In the genomic region with DNA sequence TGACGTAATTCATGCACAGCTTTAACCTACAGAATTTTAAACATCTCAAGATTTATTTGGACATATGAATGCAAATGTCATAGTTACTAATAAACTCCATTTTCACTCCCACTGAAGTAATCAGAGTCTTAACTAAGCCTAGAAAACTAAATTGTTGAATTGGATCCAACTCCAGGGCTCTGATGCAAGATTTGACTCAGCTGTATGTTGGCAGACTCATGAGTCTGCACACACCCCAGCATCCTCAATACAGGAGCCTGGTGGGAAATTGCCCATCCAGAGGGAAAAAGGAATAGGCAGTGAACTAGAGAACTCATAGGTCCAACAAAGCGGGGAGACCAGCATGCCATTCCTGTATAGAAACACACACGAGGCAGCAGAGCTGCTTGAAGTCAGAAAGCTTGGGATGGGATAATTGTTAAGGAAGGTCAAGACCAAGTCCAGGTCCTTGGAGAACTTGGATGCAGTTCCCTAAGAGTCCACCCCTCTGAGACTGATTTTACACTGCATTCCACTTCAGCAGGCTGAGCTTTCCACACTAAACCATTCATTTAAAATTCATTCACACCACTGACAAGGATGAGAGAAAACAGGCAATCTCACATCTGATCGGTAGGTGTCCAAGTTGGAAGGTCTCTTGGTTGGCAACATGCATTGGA, we compare ENCODE assay signal across 15 cellular contexts. TPM values are rescaled to one million over a fixed set of nuclear protein-coding genes. Genes with fewer than 3 reads are reported as not detected.
DNase-seq lines count a peak whose midpoint lies in the region; ATAC-seq, FAIRE-seq and TF ChIP-seq lines count a peak whose summit lies in the region.
"Had no signal": no experiment of that assay in that cellular context is flagged by ENCODE, and none has a peak within 500 bp of the region (broad histone marks: within the 10 kb centered on the region; RNA-seq: fewer than 3 reads in every experiment).

No MANE protein-coding gene starts in this region.

- H3K9me2 ChIP-seq in MM.1S (replicated peaks; ENCODE audit: insufficient read depth, low read length): no peaks in the 10 kb centered on the region

- ATAC-seq in right lobe of liver (peak in 3 of 4 donors; percentile 43 to 87 (median 56)), HepG2 (no peak), left lobe of liver (peak; percentile 30), aorta (ENCODE audit: low FRiP score) (peak; percentile 79), HG03521 (IDR thresholded peaks at IDR 0.05; ENCODE audit: unreplicated experiment) (no peak)
- ATAC-seq: activated CD8-positive, alpha-beta T cell treated with anti-CD3 and anti-CD28 coated beads, Interleukin-2, amount 10 ng/mL, durations not matched to agents 7 days and 5 days had no signal

- intact Hi-C loops in right lobe of liver (cut with DNase I) (no loop called here), HepG2 (cut with micrococcal nuclease; ENCODE audit: unreplicated experiment) (no loop called here), aorta (cut with DNase I) (no loop called here)

- FAIRE-seq in HepG2 (lab: Jason Lieb, UNC): no peak
- FAIRE-seq in bronchial epithelial cell (lab: Jason Lieb, UNC): no peak
- FAIRE-seq: colon had no signal

- H3K9me3 ChIP-seq in right lobe of liver (no peaks in the 10 kb centered on the region), HepG2 (ENCODE audit: low read length) (no peaks in the 10 kb centered on the region), aorta (ENCODE audit: control insufficient read depth, low read length) (no peaks in the 10 kb centered on the region), MM.1S (replicated peaks; ENCODE audit: insufficient read depth, low read length) (no peaks in the 10 kb centered on the region)

- no peak for TF ChIP-seq RAD21 in HepG2 (CRISPR knock-in tag; IDR thresholded peaks at IDR 0.05)

- no peak for DNase-seq in right lobe of liver
- DNase-seq in HepG2 (ENCODE audit: low spot score): no peak
- peak; percentile 78 for DNase-seq in bronchial epithelial cell (ENCODE audit: low read depth)
- no peak for DNase-seq in left lobe of liver (ENCODE audit: low spot score)
- no peak for DNase-seq in aorta
- no peak for DNase-seq in ureter (ENCODE audit: low spot score)
- no peak for DNase-seq in MM.1S
- DNase-seq: ACHN; activated CD8-positive, alpha-beta T cell treated with anti-CD3 and anti-CD28 coated beads, Interleukin-2, amount 10 ng/mL, durations not matched to agents 7 days and 5 days; activated gamma-delta T cell; kidney glomerular epithelial cell; NCI-H345; T-helper 9 cell had no signal

- TF ChIP-seq POLR2A in right lobe of liver (IDR thresholded peaks at IDR 0.05) (no peak), HepG2 (IDR thresholded peaks at IDR 0.05; ENCODE audit: insufficient read depth in 1 of 2, low read depth in 2 of 2, low read length in 2 of 2) (no peak)

- TF ChIP-seq EP300 in HepG2 (IDR thresholded peaks at IDR 0.05; ENCODE audit: low read depth in 2 of 2, low read length in 2 of 2): no peak
- no peak for TF ChIP-seq EP300 in HepG2 (CRISPR knock-in tag; IDR thresholded peaks at IDR 0.05; ENCODE audit: borderline replicate concordance)

- CTCF ChIA-PET in HepG2 (lab: Yijun Ruan, JAX; ENCODE audit: low intra/inter-chr PET ratio, low total read pairs): no interaction called here

- H3K36me3 ChIP-seq in right lobe of liver: no peaks in the 10 kb centered on the region
- no peaks in the 10 kb centered on the region for H3K36me3 ChIP-seq in HepG2 (replicated peaks in 1 of 2; ENCODE audit: control insufficient read depth in 1 of 2, insufficient read depth in 2 of 2, low read length in 2 of 2)
- no peaks in the 10 kb centered on the region for H3K36me3 ChIP-seq in bronchial epithelial cell (ENCODE audit: control insufficient read depth, insufficient read depth, low read length)
- peaks cover 0 to 3% of the 10 kb centered on the region in 2 donors for H3K36me3 ChIP-seq in aorta (ENCODE audit: control insufficient read depth in 1 of 2, insufficient read depth in 2 of 2, low read length in 1 of 2)
- H3K36me3 ChIP-seq in MM.1S (replicated peaks; ENCODE audit: insufficient read depth, low read length): no peaks in the 10 kb centered on the region; the same call in 1 of the 2 replicates

- H4K20me1 ChIP-seq in HepG2 (ENCODE audit: insufficient read depth, low read length) (no peaks in the 10 kb centered on the region), MM.1S (ENCODE audit: insufficient read depth, low read length) (no peaks in the 10 kb centered on the region)

- no peak overlapping the region for H3K4me3 ChIP-seq in right lobe of liver
- no peak overlapping the region for H3K4me3 ChIP-seq in HepG2 (replicated peaks in 1 of 3; ENCODE audit: insufficient read depth in 1 of 3, low read depth in 2 of 3, low read length in 3 of 3)
- H3K4me3 ChIP-seq in bronchial epithelial cell (ENCODE audit: low read depth, low read length): no peak overlapping the region
- H3K4me3 ChIP-seq in aorta (ENCODE audit: low read length in 2 of 2): no peak overlapping the region
- H3K4me3 ChIP-seq in MM.1S (ENCODE audit: low read length): no peak overlapping the region

- H3K4me2 ChIP-seq in HepG2 (ENCODE audit: low read depth, low read length) (no peak overlapping the region), MM.1S (ENCODE audit: low read depth, low read length) (no peak overlapping the region)

- no peaks in the 10 kb centered on the region for H3K79me2 ChIP-seq in HepG2 (ENCODE audit: insufficient read depth, low read length)
- peaks cover 38% of the 10 kb centered on the region for H3K79me2 ChIP-seq in MM.1S (ENCODE audit: low read length)

- no peaks in the 10 kb centered on the region for H3K27me3 ChIP-seq in right lobe of liver
- H3K27me3 ChIP-seq in HepG2 (ENCODE audit: control insufficient read depth in 1 of 2, insufficient read depth in 2 of 2, low read length in 2 of 2): no peaks in the 10 kb centered on the region
- no peaks in the 10 kb centered on the region for H3K27me3 ChIP-seq in bronchial epithelial cell (ENCODE audit: control insufficient read depth, insufficient read depth, low read length)
- H3K27me3 ChIP-seq in aorta (ENCODE audit: control insufficient read depth in 1 of 2, insufficient read depth in 2 of 2, low read length in 1 of 2): no peaks in the 10 kb centered on the region
- H3K27me3 ChIP-seq in MM.1S (replicated peaks; ENCODE audit: insufficient read depth, low read length): no peaks in the 10 kb centered on the region

- in situ Hi-C loops in HepG2 (cut with HindIII; ENCODE audit: extremely low pct_ligation_motif_present, low pct_unique_long_range_greater_than_20kb): no loop called here

- no TSS peak for BruUV-seq in HepG2 (replicated peaks; lab: Mats Ljungman, UMichigan)

- TF ChIP-seq CTCF in right lobe of liver (IDR thresholded peaks at IDR 0.05): no peak
- no peak for TF ChIP-seq CTCF in HepG2 (CRISPR knock-in tag; IDR thresholded peaks at IDR 0.05)
- no peak for TF ChIP-seq CTCF in bronchial epithelial cell (IDR thresholded peaks at IDR 0.05; ENCODE audit: insufficient read depth, low read length, severe bottlenecking)
- no peak for TF ChIP-seq CTCF in MM.1S (IDR thresholded peaks at IDR 0.05; ENCODE audit: low read length)

- no peaks in the 10 kb centered on the region for H3F3A ChIP-seq in MM.1S (ENCODE audit: insufficient read depth, low read length)

- H3K9ac ChIP-seq in HepG2 (ENCODE audit: insufficient read depth, low read depth, low read length): no peak overlapping the region
- H3K9ac ChIP-seq in MM.1S (ENCODE audit: low read length): no peak overlapping the region

- 89% methylated on average over 4 of the region's 4 CpGs for WGBS in right lobe of liver (ENCODE audit: insufficient coverage, low coverage, low lambda C conversion rate, missing lambda C conversion rate)
- 18% methylated on average over 4 of the region's 4 CpGs for WGBS in HepG2 (ENCODE audit: low lambda C conversion rate)
- whole genome bisulfite sequencing in aorta, 2 donors: 70 to 72% methylated on average over 4 of the region's 4 CpGs

- H3K27ac ChIP-seq in right lobe of liver (no peak overlapping the region), HepG2 (ENCODE audit: extremely low read length, insufficient read depth, low read length) (no peak overlapping the region), aorta (ENCODE audit: low read depth in 1 of 2, low read length in 2 of 2) (no peak overlapping the region), MM.1S (ENCODE audit: low read length) (no peak overlapping the region)

- POLR2A ChIA-PET in HepG2 (lab: Yijun Ruan, JAX): no interaction called here

- H3K4me1 ChIP-seq in right lobe of liver: no peaks in the 10 kb centered on the region
- no peaks in the 10 kb centered on the region for H3K4me1 ChIP-seq in HepG2 (ENCODE audit: insufficient read depth, low read length)
- peaks cover 0 to 3% of the 10 kb centered on the region in 2 donors for H3K4me1 ChIP-seq in aorta (ENCODE audit: control insufficient read depth in 1 of 2, insufficient read depth in 2 of 2, low read length in 2 of 2)
- H3K4me1 ChIP-seq in MM.1S (ENCODE audit: low read length): no peaks in the 10 kb centered on the region

- H2AFZ ChIP-seq in HepG2 (ENCODE audit: low read length): no peak overlapping the region
- H2AFZ ChIP-seq in MM.1S (ENCODE audit: low read length): no peak overlapping the region

RNA-seq across cellular contexts. Expression of gene TMTC1, which starts 14.5 kb away (rescaled TPM):
- total RNA-seq in right lobe of liver (1 to 10 TPM; 3.0 to 4.2 (median 3.5) TPM), HepG2 (2016; rRNA removed; fragmentation: Illumina TruSeq; extraction: Trizol) (1.4 and 1.8 TPM in 2 replicates), bronchial epithelial cell (4.5 and 9.1 TPM in 2 replicates), left lobe of liver (5.4 TPM), aorta (10 to 100 TPM; 69.4 to 84.6 TPM), ureter (48.3 TPM)
- total RNA-seq in HepG2 (2016; cell fraction: cytosol; rRNA removed; fragmentation: Illumina TruSeq; extraction: Trizol; ENCODE audit: low read depth): 0.35 and 0.71 TPM in 2 replicates
- total RNA-seq in HepG2 (2016; cell fraction: insoluble cytoplasmic fraction; rRNA removed; fragmentation: Illumina TruSeq; extraction: Trizol): 1.6 and 1.8 TPM in 2 replicates
- 1.00 and 1.1 TPM in 2 replicates for total RNA-seq in HepG2 (2016; cell fraction: membrane; rRNA removed; fragmentation: Illumina TruSeq; extraction: Trizol)
- total RNA-seq in HepG2 (2016; cell fraction: nucleus; rRNA removed; fragmentation: Illumina TruSeq; extraction: Trizol): 2.6 and 2.8 TPM in 2 replicates
- polyA plus RNA-seq in HepG2 (2011; rRNA removed) (0.69 and 1.1 TPM in 2 replicates), aorta (10 to 100 TPM; 12.8 to 23.9 TPM)
- 0.44 and 0.50 TPM in 2 replicates for polyA plus RNA-seq in HepG2 (2011; cell fraction: cytosol; rRNA removed)
- 0.23 and 0.31 TPM in 2 replicates for polyA plus RNA-seq in HepG2 (2011; cell fraction: nucleus; rRNA removed)
- polyA plus RNA-seq in HepG2 (2012): 0.42 and 0.63 TPM in 2 replicates
- 0.24 and 0.34 TPM in 2 replicates for polyA plus RNA-seq in HepG2 (2016; cell fraction: cytosol; fragmentation: Illumina TruSeq; extraction: Trizol; ENCODE audit: low read depth)
- polyA plus RNA-seq in HepG2 (2016; cell fraction: insoluble cytoplasmic fraction; fragmentation: Illumina TruSeq; extraction: Trizol; ENCODE audit: low read depth): 0.56 and 1.1 TPM in 2 replicates
- 0.34 and 0.71 TPM in 2 replicates for polyA plus RNA-seq in HepG2 (2016; cell fraction: membrane; fragmentation: Illumina TruSeq; extraction: Trizol; ENCODE audit: low read depth)
- polyA plus RNA-seq in HepG2 (2016; cell fraction: nucleus; fragmentation: Illumina TruSeq; extraction: Trizol; ENCODE audit: insufficient read depth, low read depth): 1.3 and 1.6 TPM in 2 replicates
- polyA minus RNA-seq in HepG2 (2011; rRNA and poly(A)+ RNA removed; ENCODE audit: low replicate concordance): 1.0 and 109 TPM in 2 replicates
- polyA minus RNA-seq in HepG2 (2011; cell fraction: cytosol; rRNA and poly(A)+ RNA removed): 1.1 and 1.4 TPM in 2 replicates
- 1.8 and 3.0 TPM in 2 replicates for polyA minus RNA-seq in HepG2 (2011; cell fraction: nucleus; rRNA and poly(A)+ RNA removed)
- total RNA-seq: activated CD8-positive, alpha-beta T cell treated with anti-CD3 and anti-CD28 coated beads, Interleukin-2, amount 10 ng/mL, durations not matched to agents 7 days and 5 days had no signal

Comparison
In these comparisons a context has a peak if more than half of its experiments do, and no peak if none do; other contexts are left out.
1. ATAC-seq: peak in right lobe of liver (3 of 4), left lobe of liver (single experiment) and aorta (single experiment); none in HepG2 (single experiment) and HG03521 (single experiment).